Comparison of ENCODE assay signal across 14 cellular contexts in genomic region chr17:63366238-63366561, GRCh38.
DNase-seq lines count a peak whose midpoint lies in the region; ATAC-seq and TF ChIP-seq lines count a peak whose summit lies in the region.
"Had no signal": no experiment of that assay in that cellular context is flagged by ENCODE, and none has a peak within 500 bp of the region (broad histone marks: within the 10 kb centered on the region; RNA-seq: fewer than 3 reads in every experiment).

No MANE protein-coding gene starts in this region.

- TF ChIP-seq POLR2A in IMR-90 (IDR thresholded peaks at IDR 0.05; ENCODE audit: low read depth, low read length) = no peak
- TF ChIP-seq POLR2A in gastrocnemius medialis (IDR thresholded peaks at IDR 0.05) = no peak

- H2AFZ ChIP-seq in IMR-90 (replicated peaks; ENCODE audit: low read length, poor library complexity) = no peak overlapping the region

- CTCF ChIA-PET in IMR-90 (lab: Yijun Ruan, JAX) = no interaction called here

- ATAC-seq in IMR-90 (ENCODE audit: low read depth) (no peak; the same call in 1 of the 2 replicates), gastrocnemius medialis (no peak), HG03095 (IDR thresholded peaks at IDR 0.05; ENCODE audit: unreplicated experiment) (no peak)
- ATAC-seq: HepG2 had no signal

- POLR2A ChIA-PET in IMR-90 (lab: Charles Lee; ENCODE audit: unreplicated experiment) = no interaction called here

- H4K5ac ChIP-seq in IMR-90 (ENCODE audit: low read depth, low read length) = peak overlapping the region; percentile 48

- no peak overlapping the region for H4K91ac ChIP-seq in IMR-90 (ENCODE audit: insufficient read depth, low read depth, low read length)

- H4K8ac ChIP-seq in IMR-90 (ENCODE audit: low read depth in 2 of 2, low read length in 2 of 2) = peak overlapping the region in 1 of 2 experiments; percentile 54; a peak in 1 of 4 replicates

- H3K79me1 ChIP-seq in IMR-90 (ENCODE audit: low read depth in 1 of 2, low read length in 2 of 2) = peaks cover 24 to 56% of the 10 kb centered on the region in 2 experiments

- H2AK5ac ChIP-seq in IMR-90 (ENCODE audit: low read depth, low read length) = peak overlapping the region; percentile 74

- no peak overlapping the region for H2AK9ac ChIP-seq in IMR-90 (replicated peaks; ENCODE audit: low read depth, low read length, poor library complexity)

- no peak overlapping the region for H3K27ac ChIP-seq in BLaER1
- H3K27ac ChIP-seq in IMR-90 (ENCODE audit: insufficient read depth, low read length) = no peak overlapping the region
- peak overlapping the region; percentile 60 for H3K27ac ChIP-seq in caudate nucleus (ENCODE audit: low read depth, low read length)
- H3K27ac ChIP-seq in gastrocnemius medialis = no peak overlapping the region

- H3K9ac ChIP-seq in BLaER1 = no peak overlapping the region
- no peak overlapping the region; the same call in 1 of the 2 replicates for H3K9ac ChIP-seq in IMR-90 (ENCODE audit: low read depth, low read length)

- peak overlapping the region; percentile 44; the same call in 1 of the 2 replicates for H2BK120ac ChIP-seq in IMR-90 (ENCODE audit: low read depth, low read length)

- H3K27me3 ChIP-seq in BLaER1 (no peaks in the 10 kb centered on the region), IMR-90 (ENCODE audit: control insufficient read depth, insufficient read depth, low read length) (no peaks in the 10 kb centered on the region), gastrocnemius medialis (no peaks in the 10 kb centered on the region)

- H4K20me1 ChIP-seq in BLaER1 (no peaks in the 10 kb centered on the region), IMR-90 (ENCODE audit: insufficient read depth, low read length) (no peaks in the 10 kb centered on the region; the same call in 1 of the 2 replicates)

- H3K18ac ChIP-seq in IMR-90 (ENCODE audit: low read depth, low read length) = peak overlapping the region; percentile 57; the same call in 1 of the 2 replicates

- H3K36me3 Mint-ChIP-seq in nephron progenitor cell (ENCODE audit: low read depth) = peaks cover 5% of the 10 kb centered on the region

- no peak overlapping the region for H3K23ac ChIP-seq in IMR-90 (ENCODE audit: low read depth, low read length)

- no peaks in the 10 kb centered on the region; the same call in 1 of the 2 replicates for H3K9me1 ChIP-seq in IMR-90 (ENCODE audit: insufficient read depth, low read length)

- dilution Hi-C loops in IMR-90 (cut with HindIII; ENCODE audit: low sequenced_read_pairs, unreplicated experiment) = no loop called here

- peak overlapping the region; percentile 4; the same call in 1 of the 2 replicates for H3K4ac ChIP-seq in IMR-90 (ENCODE audit: low read depth, low read length)

- no peak for TF ChIP-seq RAD21 in IMR-90 (IDR thresholded peaks at IDR 0.05; ENCODE audit: low read length)

- peak overlapping the region; percentile 11; the same call in 1 of the 2 replicates for H2BK20ac ChIP-seq in IMR-90 (ENCODE audit: low read depth, low read length)

- DNase-seq in IMR-90 (no peak), caudate nucleus (lab: John Stamatoyannopoulos, UW) (no peak), nephron progenitor cell (no peak), gastrocnemius medialis (no peak), mesenteric fat pad (ENCODE audit: low spot score) (no peak)
- DNase-seq: ACHN; C1 segment of cervical spinal cord; Calu3; CD4-positive, alpha-beta T cell; DMS 273 treated with DMSO at 0.1 percent for 48 hours had no signal

- peak overlapping the region; percentile 17 for H2BK5ac ChIP-seq in IMR-90 (ENCODE audit: low read depth, low read length, poor library complexity, severe bottlenecking)

- peaks cover 7% of the 10 kb centered on the region for H3K27me3 Mint-ChIP-seq in nephron progenitor cell (ENCODE audit: low read depth, poor library complexity)
- H3K27me3 Mint-ChIP-seq: CD4-positive, alpha-beta T cell had no signal

- H3K4me3 ChIP-seq in BLaER1 (no peak overlapping the region), IMR-90 (ENCODE audit: insufficient read depth, low read depth, low read length) (no peak overlapping the region), gastrocnemius medialis (no peak overlapping the region)
- H3K4me3 ChIP-seq: HAP-1 had no signal

- in situ Hi-C loops in IMR-90 (cut with MboI; ENCODE audit: low sequenced_read_pairs) = no loop called here
- in situ Hi-C loops in gastrocnemius medialis (cut with MboI; ENCODE audit: low sequenced_read_pairs in 4 of 4) = loop anchor here in 1 of 4 donors (25.0 kb wide), 1 partner anchor 96 kb away; no protein-coding TSS in a partner anchor

- intact Hi-C loops in IMR-90 (cut with micrococcal nuclease) = no loop called here
- intact Hi-C loops in gastrocnemius medialis (cut with DNase I; ENCODE audit: low total_unique reads) = no loop called here

- H3K14ac ChIP-seq in IMR-90 (replicated peaks; ENCODE audit: low read depth, low read length) = peak overlapping the region; percentile 8

- no peak overlapping the region for H3K4me3 Mint-ChIP-seq in nephron progenitor cell
- H3K4me3 Mint-ChIP-seq: CD4-positive, alpha-beta T cell had no signal

- H3K27ac Mint-ChIP-seq in nephron progenitor cell = peak overlapping the region; percentile 50
- H3K27ac Mint-ChIP-seq: CD4-positive, alpha-beta T cell had no signal

- H2BK15ac ChIP-seq in IMR-90 (ENCODE audit: low read depth, low read length) = no peak overlapping the region

- no CpG with 5 or more reads among the region's 1 CpG for WGBS in IMR-90 (ENCODE audit: extremely low coverage in 2 of 2, insufficient read length in 1 of 2), 2 experiments

- peaks cover 22% of the 10 kb centered on the region for H3K4me1 Mint-ChIP-seq in nephron progenitor cell

- H3K9me3 ChIP-seq in BLaER1 (peaks cover 16% of the 10 kb centered on the region), IMR-90 (ENCODE audit: control insufficient read depth, insufficient read depth, low read length) (no peaks in the 10 kb centered on the region), gastrocnemius medialis (no peaks in the 10 kb centered on the region)
- H3K9me3 ChIP-seq: HAP-1 had no signal

- no peak overlapping the region for H3K56ac ChIP-seq in IMR-90 (ENCODE audit: extremely low read depth, insufficient read depth, low read length)

- peaks cover 25% of the 10 kb centered on the region for H3K4me1 ChIP-seq in BLaER1
- peaks cover 11% of the 10 kb centered on the region for H3K4me1 ChIP-seq in IMR-90 (ENCODE audit: control insufficient read depth, insufficient read depth, low read length)
- H3K4me1 ChIP-seq in gastrocnemius medialis = no peaks in the 10 kb centered on the region
- H3K4me1 ChIP-seq: HAP-1 had no signal

- H3K36me3 ChIP-seq in BLaER1 = peaks cover 15% of the 10 kb centered on the region
- peaks cover 11% of the 10 kb centered on the region for H3K36me3 ChIP-seq in IMR-90 (ENCODE audit: control insufficient read depth, insufficient read depth, low read length)
- no peaks in the 10 kb centered on the region for H3K36me3 ChIP-seq in gastrocnemius medialis
- H3K36me3 ChIP-seq: HAP-1 had no signal

- H3K9me3 Mint-ChIP-seq in nephron progenitor cell = no peaks in the 10 kb centered on the region
- H3K9me3 Mint-ChIP-seq: CD4-positive, alpha-beta T cell had no signal

- BruUV-seq in IMR-90 (replicated peaks; lab: Mats Ljungman, UMichigan) = no TSS peak

- TF ChIP-seq CTCF in IMR-90 (conservative IDR thresholded peaks at IDR 0.05; ENCODE audit: low read depth, low read length) = no peak
- no peak for TF ChIP-seq CTCF in nephron progenitor cell (IDR thresholded peaks at IDR 0.05)
- TF ChIP-seq CTCF in gastrocnemius medialis (IDR thresholded peaks at IDR 0.05 in 4 of 5, conservative IDR thresholded peaks at IDR 0.05 in 1 of 5) = no peak

- H3K4me2 ChIP-seq in BLaER1 (peak overlapping the region; percentile 70), IMR-90 (ENCODE audit: low read depth, low read length) (peak overlapping the region; percentile 39)

TF ChIP-seq in IMR-90, 13 proteins besides CTCF, POLR2A, EP300 and RAD21:
- TF ChIP-seq ELK1 (IDR thresholded peaks at IDR 0.05; ENCODE audit: borderline replicate concordance, low read depth, low read length) (no peak), MXI1 (IDR thresholded peaks at IDR 0.05; ENCODE audit: borderline replicate concordance, low read depth, low read length) (no peak), FOS (IDR thresholded peaks at IDR 0.05; ENCODE audit: low read depth, low read length) (no peak), SMC3 (IDR thresholded peaks at IDR 0.05; ENCODE audit: low read depth, low read length) (no peak), RCOR1 (IDR thresholded peaks at IDR 0.05; ENCODE audit: insufficient replicate concordance, low read length) (no peak), RFX5 (IDR thresholded peaks at IDR 0.05; ENCODE audit: low read depth, low read length) (no peak), BHLHE40 (IDR thresholded peaks at IDR 0.05; ENCODE audit: low read depth, low read length) (no peak), MAFK (IDR thresholded peaks at IDR 0.05; ENCODE audit: low read depth, low read length) (no peak), NFE2L2 (IDR thresholded peaks at IDR 0.05; ENCODE audit: low read depth, low read length) (no peak), CHD1 (IDR thresholded peaks at IDR 0.05; ENCODE audit: low read depth, low read length) (no peak), CEBPB (IDR thresholded peaks at IDR 0.05; ENCODE audit: low read depth, low read length) (no peak), MAZ (IDR thresholded peaks at IDR 0.05; ENCODE audit: borderline replicate concordance, low read depth, low read length) (no peak)
- TF ChIP-seq, protein P1, sequence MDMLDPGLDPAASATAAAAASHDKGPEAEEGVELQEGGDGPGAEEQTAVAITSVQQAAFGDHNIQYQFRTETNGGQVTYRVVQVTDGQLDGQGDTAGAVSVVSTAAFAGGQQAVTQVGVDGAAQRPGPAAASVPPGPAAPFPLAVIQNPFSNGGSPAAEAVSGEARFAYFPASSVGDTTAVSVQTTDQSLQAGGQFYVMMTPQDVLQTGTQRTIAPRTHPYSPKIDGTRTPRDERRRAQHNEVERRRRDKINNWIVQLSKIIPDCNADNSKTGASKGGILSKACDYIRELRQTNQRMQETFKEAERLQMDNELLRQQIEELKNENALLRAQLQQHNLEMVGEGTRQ (IDR thresholded peaks at IDR 0.05; ENCODE audit: low read depth, low read length) = no peak
